Comparison of ENCODE assay signal across 8 cellular contexts in genomic region chr12:49366652-49367380, GRCh38. TPM values are rescaled to one million over a fixed set of nuclear protein-coding genes. Genes with fewer than 3 reads are reported as not detected.
DNase-seq lines count a peak whose midpoint lies in the region; ATAC-seq and TF ChIP-seq lines count a peak whose summit lies in the region.

No MANE protein-coding gene starts in this region.

- H3K27me3 Mint-ChIP-seq in activated CD4-positive, alpha-beta T cell treated with anti-CD3 and anti-CD28 coated beads for 36 hours, result no peaks in the 10 kb centered on the region

- H3K4me3 Mint-ChIP-seq in activated CD4-positive, alpha-beta T cell treated with anti-CD3 and anti-CD28 coated beads for 36 hours, result peak overlapping the region; percentile 97

- TF ChIP-seq CTCF in AG10803 (conservative IDR thresholded peaks at IDR 0.05; ENCODE audit: low read length) (peak; percentile 31), choroid plexus epithelial cell (conservative IDR thresholded peaks at IDR 0.05; ENCODE audit: low read depth, low read length) (peak; percentile 44)

- CTCF ChIA-PET in activated CD4-positive, alpha-beta T cell treated with anti-CD3 and anti-CD28 coated beads for 36 hours (lab: Charles Lee), result interaction anchor here (0.6 to 14.1 kb wide), 28 partner anchors 9 to 1144 kb away, joined by 3 to 374 read pairs (median 4); partner anchors contain the start of genes DNAJC22, MCRS1, PRPH and TROAP

- POLR2A ChIA-PET in activated CD4-positive, alpha-beta T cell treated with anti-CD3 and anti-CD28 coated beads for 36 hours (lab: Charles Lee), result interaction anchor here (0.6 to 3.1 kb wide), 14 partner anchors 8 to 537 kb away, joined by 3 to 12 read pairs (median 5); partner anchors contain the start of genes DNAJC22, RND1, TMBIM6 and TROAP

- H3K9me3 Mint-ChIP-seq in activated CD4-positive, alpha-beta T cell treated with anti-CD3 and anti-CD28 coated beads for 36 hours (ENCODE audit: low read depth), result no peaks in the 10 kb centered on the region

- peak overlapping the region; percentile 99 for H3K27ac Mint-ChIP-seq in activated CD4-positive, alpha-beta T cell treated with anti-CD3 and anti-CD28 coated beads for 36 hours

- peaks cover 25% of the 10 kb centered on the region for H3K4me1 Mint-ChIP-seq in activated CD4-positive, alpha-beta T cell treated with anti-CD3 and anti-CD28 coated beads for 36 hours

- ATAC-seq in GM19025 (IDR thresholded peaks at IDR 0.05; ENCODE audit: low read depth, unreplicated experiment) (peak; percentile 58), HG03378 (IDR thresholded peaks at IDR 0.05; ENCODE audit: unreplicated experiment) (peak; percentile 36)
- ATAC-seq in activated CD4-positive, alpha-beta T cell treated with anti-CD3 and anti-CD28 coated beads for 36 hours, result peak; percentile 86

- DNase-seq in AG10803 (ENCODE audit: low read depth) (peak; percentile 88), NCI-H460 (ENCODE audit: extremely low read depth, low read depth) (peak; percentile 95), choroid plexus epithelial cell (ENCODE audit: low read depth) (peak; percentile 97), left kidney (ENCODE audit: low read depth, low spot score) (peak; percentile 99)
- peak; percentile 94 for DNase-seq in activated CD4-positive, alpha-beta T cell treated with anti-CD3 and anti-CD28 coated beads for 36 hours
- peak; percentile 72 to 85 for DNase-seq in stimulated activated CD4-positive, alpha-beta T cell treated with anti-CD3 and anti-CD28 coated beads, Interleukin-1b, Interleukin-23, amount 100 ng/mL, for 4 hours (ENCODE audit: low read depth in 2 of 2)

- H3K36me3 Mint-ChIP-seq in activated CD4-positive, alpha-beta T cell treated with anti-CD3 and anti-CD28 coated beads for 36 hours (ENCODE audit: low read depth), result peaks cover 2% of the 10 kb centered on the region

- H3K4me3 ChIP-seq in AG10803 (ENCODE audit: low read length), result peak overlapping the region; percentile 84
- H3K4me3 ChIP-seq in choroid plexus epithelial cell (ENCODE audit: low read depth, low read length), result peak overlapping the region; percentile 87

- intact Hi-C loops in activated CD4-positive, alpha-beta T cell treated with anti-CD3 and anti-CD28 coated beads for 36 hours (cut with DNase I, micrococcal nuclease), result loop anchor here (1.0 to 5.0 kb wide), 9 partner anchors 44 to 374 kb away; partner anchors contain the start of genes MCRS1 (in 2 of the 2), FMNL3 (in 1 of the 2), PRPF40B (in 1 of the 2) and TMBIM6 (in 1 of the 2)

RNA-seq across cellular contexts. Expression of gene SPATS2, which starts 0.4 kb away (rescaled TPM):
- total RNA-seq in NCI-H460 (2014; rRNA removed; shearing (Covaris generic)), result 29.3 and 30.4 TPM in 2 replicates
- 24.1 and 44.2 TPM in 2 replicates for polyA plus RNA-seq in NCI-H460 (2014; cell fraction: nucleus; rRNA removed)
- 10 to 100 TPM; 10.6 to 18.8 TPM for total RNA-seq in activated CD4-positive, alpha-beta T cell treated with anti-CD3 and anti-CD28 coated beads for 36 hours

RNA-seq across cellular contexts. Expression of gene DNAJC22, which starts 20.1 kb away (rescaled TPM):
- total RNA-seq in NCI-H460 (2014; rRNA removed; shearing (Covaris generic)), result 1.7 and 2.2 TPM in 2 replicates
- polyA plus RNA-seq in NCI-H460 (2014; cell fraction: nucleus; rRNA removed), result 5.4 and 5.5 TPM in 2 replicates
- total RNA-seq in activated CD4-positive, alpha-beta T cell treated with anti-CD3 and anti-CD28 coated beads for 36 hours, result under 1 TPM in 1 of 2 experiments, not detected in 1; 0.05 TPM

RNA-seq across cellular contexts. Expression of gene C1QL4, which starts 29.8 kb away (rescaled TPM):
- 0.50 and 0.55 TPM in 2 replicates for total RNA-seq in NCI-H460 (2014; rRNA removed; shearing (Covaris generic))
- polyA plus RNA-seq in NCI-H460 (2014; cell fraction: nucleus; rRNA removed), result 2.8 TPM in 2 replicates
- not detected for total RNA-seq in activated CD4-positive, alpha-beta T cell treated with anti-CD3 and anti-CD28 coated beads for 36 hours

RNA-seq across cellular contexts. Expression of gene TROAP, which starts 43.8 kb away (rescaled TPM):
- 35.2 and 50.5 TPM in 2 replicates for total RNA-seq in NCI-H460 (2014; rRNA removed; shearing (Covaris generic))
- polyA plus RNA-seq in NCI-H460 (2014; cell fraction: nucleus; rRNA removed), result 90.7 and 116 TPM in 2 replicates
- 10 to 100 TPM; 64.5 to 84.3 TPM for total RNA-seq in activated CD4-positive, alpha-beta T cell treated with anti-CD3 and anti-CD28 coated beads for 36 hours

Comparison
In these comparisons a context has a peak if more than half of its experiments do, and no peak if none do; other contexts are left out.
1. Peak in every context shown above with its lines: DNase-seq, ATAC-seq and H3K4me3 ChIP-seq.
2. ATAC-seq: peak in every context shown above with its lines; median percentile 86 in activated CD4-positive, alpha-beta T cell treated with anti-CD3 and anti-CD28 coated beads for 36 hours; 58 in GM19025; 36 in HG03378.